In genomic region chr12:90004319-90005074, GRCh38 we compare ENCODE assay signal across 11 cellular contexts.
DNase-seq lines count a peak whose midpoint lies in the region; ATAC-seq lines count a peak whose summit lies in the region.
"Had no signal": no experiment of that assay in that cellular context is flagged by ENCODE, and none has a peak within 500 bp of the region (broad histone marks: within the 10 kb centered on the region; RNA-seq: fewer than 3 reads in every experiment).

No MANE protein-coding gene starts in this region.

- peak; percentile 67 for ATAC-seq in GM18508 (IDR thresholded peaks at IDR 0.05; ENCODE audit: insufficient read depth, unreplicated experiment)
- ATAC-seq in HG02623 (IDR thresholded peaks at IDR 0.05; ENCODE audit: unreplicated experiment): peak; percentile 66
- ATAC-seq in memory B cell (ENCODE audit: low read depth): peak; percentile 95

- H3K27me3 Mint-ChIP-seq in memory B cell: no peaks in the 10 kb centered on the region

- no peak overlapping the region for H3K4me3 Mint-ChIP-seq in memory B cell

- peaks cover 1% of the 10 kb centered on the region for H3K9me3 Mint-ChIP-seq in memory B cell

- DNase-seq in NCI-H2227 (lab: John Stamatoyannopoulos, UW; ENCODE audit: unreplicated experiment): peak; percentile 6
- DNase-seq in memory B cell (ENCODE audit: low spot score in 2 of 2): peak in 1 of 2 donors; percentile 9
- no peak for DNase-seq in stimulated activated CD4-positive, alpha-beta T cell treated with anti-CD3 and anti-CD28 coated beads, Interleukin-2, amount 100 ng/mL, for 24 hours
- no peak for DNase-seq in inferior parietal cortex (ENCODE audit: extremely low spot score)
- DNase-seq in activated gamma-delta T cell (lab: John Stamatoyannopoulos, UW): no peak
- no peak for DNase-seq in RPMI8226
- DNase-seq: AML-193, NCI-H1105 treated with DMSO at 0.1 percent for 48 hours, NCI-H510A treated with DMSO at 0.1 percent for 48 hours had no signal

- H3K4me1 Mint-ChIP-seq in memory B cell: peaks cover 16% of the 10 kb centered on the region

- peak overlapping the region; percentile 18 for H3K27ac Mint-ChIP-seq in memory B cell

- no peaks in the 10 kb centered on the region for H3K36me3 Mint-ChIP-seq in memory B cell
